Comparison of ENCODE assay signal across 10 cellular contexts in the genomic region with DNA sequence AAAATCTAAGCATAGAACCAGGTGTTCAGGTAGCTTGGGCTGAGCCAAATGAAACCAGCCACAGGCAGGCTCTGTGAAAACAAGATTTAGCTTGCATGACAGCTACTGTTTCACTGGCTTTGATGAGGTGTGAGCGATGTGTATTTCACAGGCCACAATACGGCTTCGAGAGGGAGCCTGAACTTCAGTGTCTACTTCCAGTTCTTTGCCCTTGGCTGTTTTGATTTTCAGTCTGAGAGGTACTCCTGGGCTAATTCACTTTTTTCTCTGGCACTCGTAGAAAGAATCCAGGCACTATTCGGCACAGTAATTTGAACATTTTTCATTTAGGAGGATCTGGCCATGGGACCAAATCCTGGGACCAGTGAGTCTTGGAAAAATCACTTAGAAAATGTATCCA.
A peak's percentile ranks its signal among the peaks of the same experiment; 100 is the strongest.
DNase-seq lines count a peak whose midpoint lies in the region; ATAC-seq and TF ChIP-seq lines count a peak whose summit lies in the region.
"Had no signal": no experiment of that assay in that cellular context is flagged by ENCODE, and none has a peak within 500 bp of the region (broad histone marks: within the 10 kb centered on the region; RNA-seq: fewer than 3 reads in every experiment).

No MANE protein-coding gene starts in this region.

- peak overlapping the region; percentile 100 for H3K27ac ChIP-seq in RWPE2 (ENCODE audit: poor library complexity, severe bottlenecking)
- peak overlapping the region; percentile 98 for H3K27ac ChIP-seq in foreskin keratinocyte
- H3K27ac ChIP-seq in subcutaneous abdominal adipose tissue (ENCODE audit: low read depth, low read length): peak overlapping the region; percentile 91

- no peaks in the 10 kb centered on the region for H3K9me3 ChIP-seq in RWPE2 (ENCODE audit: severe bottlenecking)
- H3K9me3 ChIP-seq in subcutaneous abdominal adipose tissue (ENCODE audit: control insufficient read depth in 5 of 5, low read length in 5 of 5): no peaks in the 10 kb centered on the region

- H3K27me3 ChIP-seq in RWPE2 (ENCODE audit: insufficient read depth, poor library complexity, severe bottlenecking): no peaks in the 10 kb centered on the region
- no peaks in the 10 kb centered on the region for H3K27me3 ChIP-seq in foreskin keratinocyte
- no peaks in the 10 kb centered on the region for H3K27me3 ChIP-seq in subcutaneous abdominal adipose tissue (ENCODE audit: control insufficient read depth in 5 of 5, insufficient read depth in 4 of 5, low read length in 5 of 5)

- peak; percentile 1 to 21 for DNase-seq in activated CD4-positive, alpha-beta T cell treated with anti-CD3 and anti-CD28 coated beads, Interleukin-2, amount 50 U/mL, for 48 hours
- no peak for DNase-seq in activated CD4-positive, alpha-beta T cell treated with anti-CD3 and anti-CD28 coated beads, Interleukin-2, amount 50 U/mL, for 4 hours
- no peak for DNase-seq in RWPE2 (ENCODE audit: low spot score)
- peak; percentile 91 to 94 for DNase-seq in foreskin keratinocyte
- DNase-seq in Ammon's horn (ENCODE audit: low spot score): no peak
- DNase-seq: KG1; stimulated activated CD8-positive, alpha-beta memory T cell treated with anti-CD3 and anti-CD28 coated beads, Interleukin-4, amount 100 ng/mL, for 48 hours had no signal

- H3K4me1 ChIP-seq in RWPE2 (ENCODE audit: insufficient read depth, poor library complexity, severe bottlenecking) (peaks cover 70% of the 10 kb centered on the region), foreskin keratinocyte (peaks cover 38% of the 10 kb centered on the region), subcutaneous abdominal adipose tissue (ENCODE audit: control insufficient read depth in 5 of 5, insufficient read depth in 5 of 5, low read length in 5 of 5) (peaks cover 11 to 39% (median 21%) of the 10 kb centered on the region in 5 donors)

- no peak overlapping the region for H3K4me3 ChIP-seq in RWPE2 (ENCODE audit: severe bottlenecking)
- no peak overlapping the region for H3K4me3 ChIP-seq in subcutaneous abdominal adipose tissue (ENCODE audit: low read depth in 1 of 5, low read length in 5 of 5)

- TF ChIP-seq CTCF in RWPE2 (IDR thresholded peaks at IDR 0.05; ENCODE audit: poor library complexity, severe bottlenecking) (no peak), foreskin keratinocyte (conservative IDR thresholded peaks at IDR 0.05) (no peak)

- H3K9ac ChIP-seq in subcutaneous abdominal adipose tissue (ENCODE audit: low read length in 5 of 5): peak overlapping the region in 1 of 5 donors; percentile 77

- H3K36me3 ChIP-seq in RWPE2 (ENCODE audit: low read depth): no peaks in the 10 kb centered on the region
- H3K36me3 ChIP-seq in subcutaneous abdominal adipose tissue (ENCODE audit: control insufficient read depth in 5 of 5, insufficient read depth in 5 of 5, low read length in 5 of 5): no peaks in the 10 kb centered on the region

- peak; percentile 22; the same call in 2 of the 3 replicates for ATAC-seq in RWPE2 (ENCODE audit: low read depth)
- ATAC-seq in foreskin keratinocyte: peak; percentile 56
- no peak for ATAC-seq in GM18519 (IDR thresholded peaks at IDR 0.05; ENCODE audit: low FRiP score, unreplicated experiment)
- no peak for ATAC-seq in HG02678 (IDR thresholded peaks at IDR 0.05; ENCODE audit: unreplicated experiment)

Comparison
In these comparisons a context has a peak if more than half of its experiments do, and no peak if none do; other contexts are left out.
1. DNase-seq: peak in activated CD4-positive, alpha-beta T cell treated with anti-CD3 and anti-CD28 coated beads, Interleukin-2, amount 50 U/mL, for 48 hours (2 of 2) and foreskin keratinocyte (2 of 2); none in activated CD4-positive, alpha-beta T cell treated with anti-CD3 and anti-CD28 coated beads, Interleukin-2, amount 50 U/mL, for 4 hours (0 of 2), RWPE2 (single experiment) and Ammon's horn (single experiment).
2. ATAC-seq: peak in RWPE2 (single experiment) and foreskin keratinocyte (single experiment); none in GM18519 (single experiment) and HG02678 (single experiment).
3. Peak in every context shown above with its lines, with median percentiles within 50 percentile points of each other: H3K27ac ChIP-seq.